17 cellular contexts compared by ENCODE assay signal in genomic region chr14:100988411-100988900, GRCh38.
A peak's percentile ranks its signal among the peaks of the same experiment; 100 is the strongest.
DNase-seq lines count a peak whose midpoint lies in the region; ATAC-seq and TF ChIP-seq lines count a peak whose summit lies in the region.
"Had no signal": no experiment of that assay in that cellular context is flagged by ENCODE, and none has a peak within 500 bp of the region (broad histone marks: within the 10 kb centered on the region; RNA-seq: fewer than 3 reads in every experiment).

No MANE protein-coding gene starts in this region.

- no peaks in the 10 kb centered on the region for H3K4me1 Mint-ChIP-seq in endothelial cell (ENCODE audit: unreplicated experiment)

- no peak overlapping the region for H3K4me3 Mint-ChIP-seq in endothelial cell (ENCODE audit: unreplicated experiment)

- peak; percentile 98 for DNase-seq in SK-MEL-5 (ENCODE audit: low read depth, low spot score)
- DNase-seq in kidney glomerular epithelial cell (lab: John Stamatoyannopoulos, UW) = peak; percentile 85
- DNase-seq in Ammon's horn (ENCODE audit: low spot score) = no peak
- no peak for DNase-seq in endothelial cell (ENCODE audit: low spot score)
- DNase-seq: colonic mucosa; left colon; MG63; NCI-H187 treated with DMSO at 0.1 percent for 48 hours; NCI-H510A treated with DMSO at 0.1 percent for 48 hours; occipital lobe; PC-9; stimulated activated CD4-positive, alpha-beta T cell treated with anti-CD3 and anti-CD28 coated beads, Interleukin-4, amount 100 ng/mL, for 4 hours; SW 1271 had no signal

- H3K36me3 Mint-ChIP-seq in endothelial cell (ENCODE audit: low read depth, unreplicated experiment) = no peaks in the 10 kb centered on the region

- H3K9me3 Mint-ChIP-seq in endothelial cell (ENCODE audit: unreplicated experiment) = no peaks in the 10 kb centered on the region
- H3K9me3 Mint-ChIP-seq: activated T-helper 2 cell treated with anti-CD3 and anti-CD28 coated beads, Interferon-gamma antibody, Interleukin-2, Interleukin-4, amounts not matched to agents 10 μg/mL and 5 μg/mL and 100 μg/mL, durations not matched to agents 14 hours and 24 hours and 36 hours had no signal

- ATAC-seq in GM21619 (IDR thresholded peaks at IDR 0.05; ENCODE audit: unreplicated experiment) (peak; percentile 69), HG03342 (IDR thresholded peaks at IDR 0.05; ENCODE audit: unreplicated experiment) (peak; percentile 57), HG02938 (IDR thresholded peaks at IDR 0.05; ENCODE audit: unreplicated experiment) (no peak)
- ATAC-seq: left colon had no signal

- H3K27me3 Mint-ChIP-seq in endothelial cell (ENCODE audit: unreplicated experiment) = peaks cover 1% of the 10 kb centered on the region

- TF ChIP-seq CTCF in endothelial cell (IDR thresholded peaks at IDR 0.05; ENCODE audit: unreplicated experiment) = no peak

- in situ Hi-C loops in SK-MEL-5 (cut with HindIII; ENCODE audit: low pct_unique_long_range_greater_than_20kb, low sequenced_read_pairs) = no loop called here

- H3K27ac Mint-ChIP-seq in endothelial cell (ENCODE audit: unreplicated experiment) = no peak overlapping the region
- H3K27ac Mint-ChIP-seq: activated T-helper 2 cell treated with anti-CD3 and anti-CD28 coated beads, Interferon-gamma antibody, Interleukin-2, Interleukin-4, amounts not matched to agents 10 μg/mL and 5 μg/mL and 100 μg/mL, durations not matched to agents 14 hours and 24 hours and 36 hours had no signal

Comparison
In these comparisons a context has a peak if more than half of its experiments do, and no peak if none do; other contexts are left out.
1. DNase-seq: peak in SK-MEL-5 (single experiment) and kidney glomerular epithelial cell (single experiment); none in Ammon's horn (single experiment) and endothelial cell (single experiment).